Comparison of ENCODE assay signal across 8 cellular contexts in genomic region chr3:47010050-47010712, GRCh38. TPM values are rescaled to one million over a fixed set of nuclear protein-coding genes. Genes with fewer than 3 reads are reported as not detected.
A peak's percentile ranks its signal among the peaks of the same experiment; 100 is the strongest.
DNase-seq lines count a peak whose midpoint lies in the region; ATAC-seq, FAIRE-seq and TF ChIP-seq lines count a peak whose summit lies in the region.

No MANE protein-coding gene starts in this region.

- CTCF ChIA-PET in PC-9 (lab: Charles Lee), result no interaction called here

- peaks cover 0 to 17% of the 10 kb centered on the region in 2 donors for H3K4me1 ChIP-seq in right atrium auricular region
- H3K4me1 ChIP-seq in sigmoid colon, result peaks cover 0 to 15% (median 9%) of the 10 kb centered on the region in 4 donors
- no peaks in the 10 kb centered on the region for H3K4me1 ChIP-seq in PC-9 (replicated peaks; ENCODE audit: insufficient read depth)

- H3K4me3 Mint-ChIP-seq in activated T-helper 2 cell treated with anti-CD3 and anti-CD28 coated beads, Interferon-gamma antibody, Interleukin-2, Interleukin-4, amounts not matched to agents 10 μg/mL and 5 μg/mL and 100 μg/mL, durations not matched to agents 14 hours and 24 hours and 36 hours (ENCODE audit: low read depth), result no peak overlapping the region

- no peaks in the 10 kb centered on the region for H3K9me2 ChIP-seq in PC-9 (ENCODE audit: insufficient read depth)

- no peak overlapping the region for H2AFZ ChIP-seq in PC-9

- peak overlapping the region; percentile 8 for H3K27ac Mint-ChIP-seq in activated T-helper 2 cell treated with anti-CD3 and anti-CD28 coated beads, Interferon-gamma antibody, Interleukin-2, Interleukin-4, amounts not matched to agents 10 μg/mL and 5 μg/mL and 100 μg/mL, durations not matched to agents 14 hours and 24 hours and 36 hours

- WGBS in sigmoid colon, 2 donors, result 74 to 83% methylated on average over 27 of the region's 27 CpGs

- intact Hi-C loops in activated T-helper 2 cell treated with anti-CD3 and anti-CD28 coated beads, Interferon-gamma antibody, Interleukin-2, Interleukin-4, amounts not matched to agents 10 μg/mL and 5 μg/mL and 100 μg/mL, durations not matched to agents 14 hours and 24 hours and 36 hours (cut with micrococcal nuclease), result loop anchor here (10.0 kb wide), 2 partner anchors 155 to 375 kb away; partner anchors contain the start of genes PTPN23 and SETD2
- intact Hi-C loops in sigmoid colon (cut with DNase I) (no loop called here), PC-9 (cut with micrococcal nuclease; ENCODE audit: unreplicated experiment) (no loop called here)

- no peaks in the 10 kb centered on the region for H3K27me3 Mint-ChIP-seq in activated T-helper 2 cell treated with anti-CD3 and anti-CD28 coated beads, Interferon-gamma antibody, Interleukin-2, Interleukin-4, amounts not matched to agents 10 μg/mL and 5 μg/mL and 100 μg/mL, durations not matched to agents 14 hours and 24 hours and 36 hours (ENCODE audit: low read depth)

- TF ChIP-seq CTCF in right atrium auricular region (IDR thresholded peaks at IDR 0.05) (no peak), sigmoid colon (IDR thresholded peaks at IDR 0.05) (no peak), PC-9 (conservative IDR thresholded peaks at IDR 0.05) (no peak)

- no peak for TF ChIP-seq EP300 in sigmoid colon (IDR thresholded peaks at IDR 0.05)

- ATAC-seq in HG03342 (IDR thresholded peaks at IDR 0.05; ENCODE audit: unreplicated experiment) (no peak), GM18502 (IDR thresholded peaks at IDR 0.05; ENCODE audit: poor library complexity, unreplicated experiment) (no peak)

- POLR2A ChIA-PET in PC-9 (lab: Charles Lee; ENCODE audit: unreplicated experiment), result no interaction called here

- no peak for TF ChIP-seq POLR2A in GM12891 (IDR thresholded peaks at IDR 0.05; ENCODE audit: low read depth, low read length)
- TF ChIP-seq POLR2A in sigmoid colon (IDR thresholded peaks at IDR 0.05), result no peak

- peak overlapping the region; percentile 57 to 62 for H3K4me3 ChIP-seq in right atrium auricular region
- peak overlapping the region; percentile 55 to 67 (median 57) for H3K4me3 ChIP-seq in sigmoid colon
- no peak overlapping the region for H3K4me3 ChIP-seq in PC-9

- H3K27me3 ChIP-seq in right atrium auricular region (no peaks in the 10 kb centered on the region), sigmoid colon (no peaks in the 10 kb centered on the region), PC-9 (ENCODE audit: insufficient read depth, low read depth) (no peaks in the 10 kb centered on the region)

- 0 out of 2 replicates have a peak, but pooled peaks cover 2% of the 10 kb centered on the region for H4K20me1 ChIP-seq in PC-9 (ENCODE audit: insufficient read depth)

- H3F3A ChIP-seq in PC-9 (ENCODE audit: insufficient read depth, low read depth), result no peaks in the 10 kb centered on the region

- DNase-seq in GM12891 (ENCODE audit: insufficient read length, low spot score) (no peak), right atrium auricular region (ENCODE audit: low spot score) (no peak), sigmoid colon (peak; percentile 76), PC-9 (no peak)
- DNase-seq in activated T-helper 2 cell treated with anti-CD3 and anti-CD28 coated beads, Interferon-gamma antibody, Interleukin-2, Interleukin-4, amounts not matched to agents 10 μg/mL and 5 μg/mL and 100 μg/mL, durations not matched to agents 14 hours and 24 hours and 36 hours (ENCODE audit: low spot score), result no peak
- DNase-seq in stimulated activated CD4-positive, alpha-beta T cell treated with anti-CD3 and anti-CD28 coated beads, Interleukin-2, amount 100 ng/mL, for 48 hours, result no peak

- peaks cover 44% of the 10 kb centered on the region for H3K36me3 Mint-ChIP-seq in activated T-helper 2 cell treated with anti-CD3 and anti-CD28 coated beads, Interferon-gamma antibody, Interleukin-2, Interleukin-4, amounts not matched to agents 10 μg/mL and 5 μg/mL and 100 μg/mL, durations not matched to agents 14 hours and 24 hours and 36 hours (ENCODE audit: low read depth)

- no peak overlapping the region for H3K4me2 ChIP-seq in PC-9

- H3K9me3 Mint-ChIP-seq in activated T-helper 2 cell treated with anti-CD3 and anti-CD28 coated beads, Interferon-gamma antibody, Interleukin-2, Interleukin-4, amounts not matched to agents 10 μg/mL and 5 μg/mL and 100 μg/mL, durations not matched to agents 14 hours and 24 hours and 36 hours, result no peaks in the 10 kb centered on the region

- H3K4me1 Mint-ChIP-seq in activated T-helper 2 cell treated with anti-CD3 and anti-CD28 coated beads, Interferon-gamma antibody, Interleukin-2, Interleukin-4, amounts not matched to agents 10 μg/mL and 5 μg/mL and 100 μg/mL, durations not matched to agents 14 hours and 24 hours and 36 hours (ENCODE audit: low read depth), result no peaks in the 10 kb centered on the region

- H3K9me3 ChIP-seq in right atrium auricular region, result no peaks in the 10 kb centered on the region
- no peaks in the 10 kb centered on the region for H3K9me3 ChIP-seq in sigmoid colon
- no peaks in the 10 kb centered on the region for H3K9me3 ChIP-seq in PC-9 (ENCODE audit: insufficient read depth, low read depth)

- H3K27ac ChIP-seq in right atrium auricular region, result peak overlapping the region; percentile 82 to 92
- H3K27ac ChIP-seq in sigmoid colon, result peak overlapping the region; percentile 86 to 93 (median 90)
- no peak overlapping the region for H3K27ac ChIP-seq in PC-9

- BruUV-seq in PC-9 (replicated peaks; lab: Mats Ljungman, UMichigan), result no TSS peak

- peak; percentile 52 for FAIRE-seq in GM12891 (lab: Jason Lieb, UNC)

- H3K36me3 ChIP-seq in right atrium auricular region (peaks cover 4% of the 10 kb centered on the region), sigmoid colon (peaks cover 0 to 32% (median 0%) of the 10 kb centered on the region in 4 donors), PC-9 (ENCODE audit: low read depth) (no peaks in the 10 kb centered on the region)

- no peaks in the 10 kb centered on the region for H3K79me2 ChIP-seq in PC-9 (ENCODE audit: low read depth)

TF ChIP-seq in GM12891, 5 proteins besides CTCF, POLR2A, EP300 and RAD21:
- TF ChIP-seq POLR2AphosphoS5 (IDR thresholded peaks at IDR 0.05; ENCODE audit: low read depth, low read length), result no peak
- TF ChIP-seq POU2F2 (IDR thresholded peaks at IDR 0.05; ENCODE audit: low read depth, low read length), result 0 out of 2 replicates have a peak, but pooled peaks have one; percentile 29

RNA-seq across cellular contexts. Expression of gene NBEAL2, which starts 30.7 kb away (rescaled TPM):
- polyA plus RNA-seq in GM12891 (2012; ENCODE audit: low read depth, missing spikeins), result 53.4 TPM
- total RNA-seq in activated T-helper 2 cell treated with anti-CD3 and anti-CD28 coated beads, Interferon-gamma antibody, Interleukin-2, Interleukin-4, amounts not matched to agents 10 μg/mL and 5 μg/mL and 100 μg/mL, durations not matched to agents 14 hours and 24 hours and 36 hours, result 120 and 129 TPM in 2 replicates
- total RNA-seq in right atrium auricular region (10 to 100 TPM in 1 of 2 donors, 1 to 10 TPM in 1; 7.5 to 15.3 TPM), sigmoid colon (10 to 100 TPM in 3 of 4 donors, 1 to 10 TPM in 1; 9.6 to 36.0 (median 13.5) TPM), PC-9 (2021) (69.7 and 81.0 TPM in 2 replicates)
- 10 to 100 TPM in 2 of 3 donors, 1 to 10 TPM in 1; 7.8 to 88.0 (median 11.3) TPM for polyA plus RNA-seq in sigmoid colon

RNA-seq across cellular contexts. Expression of gene CCDC12, which starts 33.6 kb away (rescaled TPM):
- polyA plus RNA-seq in GM12891 (2012; ENCODE audit: low read depth, missing spikeins), result 55.8 TPM
- total RNA-seq in activated T-helper 2 cell treated with anti-CD3 and anti-CD28 coated beads, Interferon-gamma antibody, Interleukin-2, Interleukin-4, amounts not matched to agents 10 μg/mL and 5 μg/mL and 100 μg/mL, durations not matched to agents 14 hours and 24 hours and 36 hours, result 65.3 and 69.2 TPM in 2 replicates
- 10 to 100 TPM; 27.5 to 38.6 TPM for total RNA-seq in right atrium auricular region
- total RNA-seq in sigmoid colon, result 10 to 100 TPM; 33.1 to 41.0 (median 36.6) TPM
- polyA plus RNA-seq in sigmoid colon, result 10 to 100 TPM; 58.9 to 80.9 (median 77.5) TPM
- 39.3 and 43.1 TPM in 2 replicates for total RNA-seq in PC-9 (2021)
